13 cellular contexts compared by ENCODE assay signal in genomic region chr11:103877221-103877620, GRCh38.
DNase-seq lines count a peak whose midpoint lies in the region; FAIRE-seq and TF ChIP-seq lines count a peak whose summit lies in the region.
"Had no signal": no experiment of that assay in that cellular context is flagged by ENCODE, and none has a peak within 500 bp of the region (broad histone marks: within the 10 kb centered on the region; RNA-seq: fewer than 3 reads in every experiment).

No MANE protein-coding gene starts in this region.

- H3K36me3 ChIP-seq in Loucy (ENCODE audit: insufficient read depth, low read length) (no peaks in the 10 kb centered on the region), bronchial epithelial cell (ENCODE audit: control insufficient read depth, insufficient read depth, low read length) (no peaks in the 10 kb centered on the region)

- no peaks in the 10 kb centered on the region for H4K20me1 ChIP-seq in Loucy (ENCODE audit: insufficient read depth, low read length, poor library complexity, severe bottlenecking)

- DNase-seq in GM10266 (ENCODE audit: extremely low spot score) (no peak), bronchial epithelial cell (ENCODE audit: low read depth) (no peak), lung microvascular endothelial cell (ENCODE audit: low read depth in 2 of 2) (peak; percentile 55 to 68), ureter (ENCODE audit: low spot score) (no peak), MV-4-11 (lab: John Stamatoyannopoulos, UW) (no peak), Ammon's horn (ENCODE audit: low spot score) (no peak)
- DNase-seq in activated CD8-positive, alpha-beta memory T cell treated with anti-CD3 and anti-CD28 coated beads, Interleukin-2, amount 50 U/mL, for 4 hours, result no peak
- DNase-seq: Calu3; effector CD4-positive, alpha-beta T cell; H9; NCI-H1417 treated with DMSO at 0.1 percent for 48 hours; SIG-M5 had no signal

- H3K79me2 ChIP-seq in Loucy (ENCODE audit: insufficient read depth, low read length), result no peaks in the 10 kb centered on the region

- no peaks in the 10 kb centered on the region for H3K27me3 ChIP-seq in Loucy (ENCODE audit: insufficient read depth, low read length, poor library complexity, severe bottlenecking)
- no peaks in the 10 kb centered on the region for H3K27me3 ChIP-seq in bronchial epithelial cell (ENCODE audit: control insufficient read depth, insufficient read depth, low read length)

- H2AFZ ChIP-seq in Loucy (ENCODE audit: low read length), result no peak overlapping the region

- no peak overlapping the region for H3K4me2 ChIP-seq in Loucy (ENCODE audit: low read depth, low read length, poor library complexity, severe bottlenecking)

- H3F3A ChIP-seq in Loucy (ENCODE audit: low read depth), result no peaks in the 10 kb centered on the region

- peaks cover 20% of the 10 kb centered on the region for H3K4me1 ChIP-seq in Loucy (ENCODE audit: insufficient read depth, low read length, poor library complexity, severe bottlenecking)

- TF ChIP-seq CTCF in GM10266 (IDR thresholded peaks at IDR 0.05; ENCODE audit: control insufficient read depth, insufficient read depth, low read depth, missing control alignments) (peak; percentile 37), Loucy (conservative IDR thresholded peaks at IDR 0.05; ENCODE audit: low read length) (0 out of 2 replicates have a peak, but pooled peaks have one; percentile 26), bronchial epithelial cell (IDR thresholded peaks at IDR 0.05; ENCODE audit: insufficient read depth, low read length, severe bottlenecking) (peak; percentile 12)

- no peak overlapping the region for H3K4me3 ChIP-seq in Loucy (ENCODE audit: low read length, poor library complexity, severe bottlenecking)
- no peak overlapping the region for H3K4me3 ChIP-seq in bronchial epithelial cell (ENCODE audit: low read depth, low read length)

- FAIRE-seq in bronchial epithelial cell (lab: Jason Lieb, UNC), result no peak

- no peaks in the 10 kb centered on the region for H3K9me2 ChIP-seq in Loucy (replicated peaks; ENCODE audit: low read depth, low read length)

- H3K9ac ChIP-seq in Loucy (ENCODE audit: low read depth, low read length, poor library complexity, severe bottlenecking), result no peak overlapping the region

- no peaks in the 10 kb centered on the region for H3K9me3 ChIP-seq in Loucy (ENCODE audit: insufficient read depth, low read depth, low read length)

Comparison
In these comparisons a context has a peak if more than half of its experiments do, and no peak if none do; other contexts are left out.
1. DNase-seq: peak in lung microvascular endothelial cell (2 of 2); none in GM10266 (single experiment), bronchial epithelial cell (single experiment), ureter (single experiment), MV-4-11 (single experiment), Ammon's horn (single experiment) and activated CD8-positive, alpha-beta memory T cell treated with anti-CD3 and anti-CD28 coated beads, Interleukin-2, amount 50 U/mL, for 4 hours (single experiment).
2. Peak in every context shown above with its lines, with median percentiles within 50 percentile points of each other: CTCF ChIP-seq.